15 cellular contexts compared by ENCODE assay signal in genomic region chr7:102532127-102532526, GRCh38. TPM values are rescaled to one million over a fixed set of nuclear protein-coding genes. Genes with fewer than 3 reads are reported as not detected.
DNase-seq lines count a peak whose midpoint lies in the region; ATAC-seq, FAIRE-seq and TF ChIP-seq lines count a peak whose summit lies in the region.
"Not testable (repeated sequence)": the region's sequence is repeated elsewhere in the genome, so short reads cannot be mapped to it uniquely, and the experiment has no call there.
"Had no signal": no experiment of that assay in that cellular context is flagged by ENCODE, and none has a peak within 500 bp of the region (broad histone marks: within the 10 kb centered on the region; RNA-seq: fewer than 3 reads in every experiment).

No MANE protein-coding gene starts in this region.

- H3K36me3 Mint-ChIP-seq in activated CD4-positive, alpha-beta T cell treated with anti-CD3 and anti-CD28 coated beads, Interleukin-2, amount 10 ng/mL, durations not matched to agents 24 days and 14 days (ENCODE audit: low read depth); activated T-helper 17 cell treated with anti-CD3 and anti-CD28 coated beads, Interleukin-2, amount 50 U/mL, for 72 hours (ENCODE audit: low read depth): not testable (repeated sequence)

- H3K4me1 Mint-ChIP-seq in activated CD4-positive, alpha-beta T cell treated with anti-CD3 and anti-CD28 coated beads, Interleukin-2, amount 10 ng/mL, durations not matched to agents 24 days and 14 days; activated T-helper 17 cell treated with anti-CD3 and anti-CD28 coated beads, Interleukin-2, amount 50 U/mL, for 72 hours: not testable (repeated sequence)

- not testable (repeated sequence) for H3K4me2 ChIP-seq in A549

- not testable (repeated sequence) for H3K27ac Mint-ChIP-seq in activated CD4-positive, alpha-beta T cell treated with anti-CD3 and anti-CD28 coated beads, Interleukin-2, amount 10 ng/mL, durations not matched to agents 24 days and 14 days; activated T-helper 17 cell treated with anti-CD3 and anti-CD28 coated beads, Interleukin-2, amount 50 U/mL, for 72 hours

- not testable (repeated sequence) for H3K4me3 Mint-ChIP-seq in activated CD4-positive, alpha-beta T cell treated with anti-CD3 and anti-CD28 coated beads, Interleukin-2, amount 10 ng/mL, durations not matched to agents 24 days and 14 days; activated T-helper 17 cell treated with anti-CD3 and anti-CD28 coated beads, Interleukin-2, amount 50 U/mL, for 72 hours

- TF ChIP-seq POLR2A in A549 (IDR thresholded peaks at IDR 0.05; ENCODE audit: low read length): not testable (repeated sequence)

- H3K4me3 ChIP-seq in A549; Panc1 (ENCODE audit: low read depth in 2 of 2, low read length in 2 of 2): not testable (repeated sequence)

- H3K4me1 ChIP-seq in A549; Panc1 (ENCODE audit: control insufficient read depth, insufficient read depth, low read length): not testable (repeated sequence)

- TF ChIP-seq CTCF in A549 (IDR thresholded peaks at IDR 0.05); Panc1 (IDR thresholded peaks at IDR 0.05); omental fat pad (IDR thresholded peaks at IDR 0.05): not testable (repeated sequence)

- not testable (repeated sequence) for TF ChIP-seq EP300 in A549 (IDR thresholded peaks at IDR 0.05)

- not testable (repeated sequence) for DNase-seq in A549 (ENCODE audit: low read depth in 1 of 2, low spot score in 1 of 2); Panc1 (ENCODE audit: low read depth, low spot score); left colon; omental fat pad (ENCODE audit: low spot score)
- peak; percentile 47 for DNase-seq in activated CD4-positive, alpha-beta T cell treated with anti-CD3 and anti-CD28 coated beads, Interleukin-2, amount 10 ng/mL, durations not matched to agents 24 days and 14 days

- CTCF ChIA-PET in A549 (lab: Yijun Ruan, JAX); Panc1 (lab: Charles Lee): not testable (repeated sequence)

- not testable (repeated sequence) for H3K27me3 ChIP-seq in Panc1 (ENCODE audit: control insufficient read depth, insufficient read depth, low read length)

- H3K9me3 Mint-ChIP-seq in activated CD4-positive, alpha-beta T cell treated with anti-CD3 and anti-CD28 coated beads, Interleukin-2, amount 10 ng/mL, durations not matched to agents 24 days and 14 days; activated T-helper 17 cell treated with anti-CD3 and anti-CD28 coated beads, Interleukin-2, amount 50 U/mL, for 72 hours: not testable (repeated sequence)

- POLR2A ChIA-PET in A549 (lab: Yijun Ruan, JAX); Panc1 (lab: Charles Lee): not testable (repeated sequence)

- not testable (repeated sequence) for TF ChIP-seq RAD21 in A549 (conservative IDR thresholded peaks at IDR 0.05 in 1 of 2, IDR thresholded peaks at IDR 0.05 in 1 of 2)

- peak; percentile 17 to 33; a peak in 3 of 6 replicates for ATAC-seq in A549
- peak; percentile 46 for ATAC-seq in Panc1
- ATAC-seq in activated T-helper 17 cell treated with anti-CD3 and anti-CD28 coated beads, Interleukin-2, amount 50 U/mL, for 72 hours (replicated peaks): peak; percentile 16
- ATAC-seq in esophagus mucosa: peak; percentile 20
- peak; percentile 3 for ATAC-seq in left colon
- peak; percentile 2 for ATAC-seq in omental fat pad (ENCODE audit: low FRiP score)

- not testable (repeated sequence) for H3K36me3 ChIP-seq in Panc1 (ENCODE audit: control insufficient read depth, insufficient read depth, low read length)

- not testable (repeated sequence) for H3K27ac ChIP-seq in A549; Panc1 (ENCODE audit: low read length)

- 66% methylated on average over 2 of the region's 2 CpGs for WGBS in A549 (ENCODE audit: missing lambda C conversion rate)

- H3K9me3 ChIP-seq in A549; Panc1 (ENCODE audit: control insufficient read depth, insufficient read depth, low read depth, low read length): not testable (repeated sequence)

- intact Hi-C loops in Panc1 (cut with micrococcal nuclease; ENCODE audit: unreplicated experiment); activated CD4-positive, alpha-beta T cell treated with anti-CD3 and anti-CD28 coated beads, Interleukin-2, amount 10 ng/mL, durations not matched to agents 24 days and 14 days (cut with micrococcal nuclease); left colon (cut with DNase I, micrococcal nuclease): not testable (repeated sequence)

- BruUV-seq in Panc1 (replicated peaks; lab: Mats Ljungman, UMichigan): TSS peak; percentile 79

- in situ Hi-C loops in Panc1 (cut with HindIII; ENCODE audit: low pct_unique_long_range_greater_than_20kb, low sequenced_read_pairs): not testable (repeated sequence)

- H3K27me3 Mint-ChIP-seq in activated CD4-positive, alpha-beta T cell treated with anti-CD3 and anti-CD28 coated beads, Interleukin-2, amount 10 ng/mL, durations not matched to agents 24 days and 14 days; activated T-helper 17 cell treated with anti-CD3 and anti-CD28 coated beads, Interleukin-2, amount 50 U/mL, for 72 hours: not testable (repeated sequence)

- FAIRE-seq in A549 (lab: Jason Lieb, UNC): not testable (repeated sequence)

RNA-seq across cellular contexts. Expression of gene UPK3BL2, which starts 11.4 kb away (rescaled TPM):
- polyA plus RNA-seq in A549 (2011; rRNA removed) (1.4 and 1.7 TPM in 2 replicates), A549 (2017; fragmentation: RNase III; extraction: RNeasy Plus Mini Kit Qiagen cat#74134 plus additional on column Dnase treatment) (3.3 to 3.9 TPM (median 3.7 TPM) in 3 replicates)
- 4.9 and 6.1 TPM in 2 replicates for polyA plus RNA-seq in A549 (2012; cell fraction: cytosol; rRNA removed)
- polyA plus RNA-seq in A549 (2012; cell fraction: nucleus; rRNA removed): 110 and 148 TPM in 2 replicates
- polyA minus RNA-seq in A549 (2011; rRNA and poly(A)+ RNA removed): 2.1 and 3.9 TPM in 2 replicates
- total RNA-seq in Panc1 (2021; ENCODE audit: unreplicated experiment) (14.4 TPM), esophagus mucosa (88.8 TPM), left colon (10 to 100 TPM; 13.4 to 20.7 TPM), omental fat pad (10 to 100 TPM in 1 of 4 donors, 1 to 10 TPM in 3; 1.6 to 11.7 (median 5.6) TPM)
- 11.1 TPM for polyA plus RNA-seq in Panc1 (2012; ENCODE audit: insufficient read length)
- 14.1 and 19.2 TPM in 2 replicates for total RNA-seq in activated CD4-positive, alpha-beta T cell treated with anti-CD3 and anti-CD28 coated beads, Interleukin-2, amount 10 ng/mL, durations not matched to agents 24 days and 14 days
- 10 to 100 TPM; 21.4 to 45.7 TPM for total RNA-seq in activated T-helper 17 cell treated with anti-CD3 and anti-CD28 coated beads, Interleukin-2, amount 50 U/mL, for 72 hours

RNA-seq across cellular contexts. Expression of gene RASA4B, which starts 14.6 kb away (rescaled TPM):
- polyA plus RNA-seq in A549 (2011; rRNA removed): 0.83 and 0.93 TPM in 2 replicates
- polyA plus RNA-seq in A549 (2012; cell fraction: cytosol; rRNA removed): 0.65 and 1.0 TPM in 2 replicates
- polyA plus RNA-seq in A549 (2012; cell fraction: nucleus; rRNA removed): 3.7 and 4.5 TPM in 2 replicates
- polyA plus RNA-seq in A549 (2017; fragmentation: RNase III; extraction: RNeasy Plus Mini Kit Qiagen cat#74134 plus additional on column Dnase treatment): 1.4 to 1.5 TPM (median 1.4 TPM) in 3 replicates
- 0.87 and 1.3 TPM in 2 replicates for polyA minus RNA-seq in A549 (2011; rRNA and poly(A)+ RNA removed)
- total RNA-seq in Panc1 (2021; ENCODE audit: unreplicated experiment): 1.2 TPM
- polyA plus RNA-seq in Panc1 (2012; ENCODE audit: insufficient read length): 4.2 TPM
- total RNA-seq in activated CD4-positive, alpha-beta T cell treated with anti-CD3 and anti-CD28 coated beads, Interleukin-2, amount 10 ng/mL, durations not matched to agents 24 days and 14 days: 27.1 and 28.6 TPM in 2 replicates
- 10 to 100 TPM; 14.1 to 23.3 TPM for total RNA-seq in activated T-helper 17 cell treated with anti-CD3 and anti-CD28 coated beads, Interleukin-2, amount 50 U/mL, for 72 hours
- total RNA-seq in esophagus mucosa: 2.8 TPM
- total RNA-seq in left colon: 10 to 100 TPM; 13.4 to 22.5 TPM
- 1 to 10 TPM; 5.0 to 9.1 (median 6.7) TPM for total RNA-seq in omental fat pad

RNA-seq across cellular contexts. Expression of gene SPDYE2, which starts 18.9 kb away (rescaled TPM):
- polyA plus RNA-seq in A549 (2011; rRNA removed) (0.11 TPM in 1 of 2 replicates, not detected in the other), A549 (2017; fragmentation: RNase III; extraction: RNeasy Plus Mini Kit Qiagen cat#74134 plus additional on column Dnase treatment) (not detected in 3 replicates)
- not detected in 2 replicates for polyA plus RNA-seq in A549 (2012; cell fraction: cytosol; rRNA removed)
- polyA plus RNA-seq in A549 (2012; cell fraction: nucleus; rRNA removed): not detected in 2 replicates
- polyA minus RNA-seq in A549 (2011; rRNA and poly(A)+ RNA removed): not detected in 2 replicates
- total RNA-seq in Panc1 (2021; ENCODE audit: unreplicated experiment) (not detected), esophagus mucosa (not detected), left colon (not detected), omental fat pad (not detected)
- 1.6 TPM for polyA plus RNA-seq in Panc1 (2012; ENCODE audit: insufficient read length)
- total RNA-seq in activated CD4-positive, alpha-beta T cell treated with anti-CD3 and anti-CD28 coated beads, Interleukin-2, amount 10 ng/mL, durations not matched to agents 24 days and 14 days: 0.19 TPM in 1 of 2 replicates, not detected in the other
- not detected for total RNA-seq in activated T-helper 17 cell treated with anti-CD3 and anti-CD28 coated beads, Interleukin-2, amount 50 U/mL, for 72 hours
- total RNA-seq: A673; Calu3; CD8-positive, alpha-beta T cell; H7; HFFc6; HT1080; IMR-90 had no signal
- polyA plus RNA-seq: AG04450, IMR-90 had no signal

RNA-seq across cellular contexts. Expression of gene POLR2J3, which starts 40.3 kb away (rescaled TPM):
- polyA plus RNA-seq in A549 (2011; rRNA removed): 29.5 and 52.4 TPM in 2 replicates
- polyA plus RNA-seq in A549 (2012; cell fraction: cytosol; rRNA removed): 10.4 and 12.5 TPM in 2 replicates
- 35.7 and 35.9 TPM in 2 replicates for polyA plus RNA-seq in A549 (2012; cell fraction: nucleus; rRNA removed)
- 22.2 to 33.4 TPM (median 25.5 TPM) in 3 replicates for polyA plus RNA-seq in A549 (2017; fragmentation: RNase III; extraction: RNeasy Plus Mini Kit Qiagen cat#74134 plus additional on column Dnase treatment)
- polyA minus RNA-seq in A549 (2011; rRNA and poly(A)+ RNA removed): 51.9 and 59.4 TPM in 2 replicates
- 28.1 TPM for total RNA-seq in Panc1 (2021; ENCODE audit: unreplicated experiment)
- polyA plus RNA-seq in Panc1 (2012; ENCODE audit: insufficient read length): 28.3 TPM
- 49.3 and 50.9 TPM in 2 replicates for total RNA-seq in activated CD4-positive, alpha-beta T cell treated with anti-CD3 and anti-CD28 coated beads, Interleukin-2, amount 10 ng/mL, durations not matched to agents 24 days and 14 days
- total RNA-seq in activated T-helper 17 cell treated with anti-CD3 and anti-CD28 coated beads, Interleukin-2, amount 50 U/mL, for 72 hours: 100 to 1,000 TPM in 1 of 2 donors, 10 to 100 TPM in 1; 76.6 to 101 TPM
- total RNA-seq in esophagus mucosa: 13.8 TPM
- 10 to 100 TPM; 24.1 to 27.1 TPM for total RNA-seq in left colon
- 10 to 100 TPM; 20.5 to 30.7 (median 25.6) TPM for total RNA-seq in omental fat pad

RNA-seq across cellular contexts. Expression of gene POLR2J, which starts 53.4 kb away (rescaled TPM):
- polyA plus RNA-seq in A549 (2011; rRNA removed) (70.5 and 99.0 TPM in 2 replicates), A549 (2017; fragmentation: RNase III; extraction: RNeasy Plus Mini Kit Qiagen cat#74134 plus additional on column Dnase treatment) (101 to 107 TPM (median 104 TPM) in 3 replicates)
- polyA plus RNA-seq in A549 (2012; cell fraction: cytosol; rRNA removed): 189 and 192 TPM in 2 replicates
- polyA plus RNA-seq in A549 (2012; cell fraction: nucleus; rRNA removed): 60.3 and 62.3 TPM in 2 replicates
- polyA minus RNA-seq in A549 (2011; rRNA and poly(A)+ RNA removed): 25.1 and 34.7 TPM in 2 replicates
- total RNA-seq in Panc1 (2021; ENCODE audit: unreplicated experiment) (69.4 TPM), esophagus mucosa (38.5 TPM), left colon (10 to 100 TPM; 49.4 to 50.9 TPM), omental fat pad (10 to 100 TPM; 15.4 to 26.6 (median 18.3) TPM)
- polyA plus RNA-seq in Panc1 (2012; ENCODE audit: insufficient read length): 81.8 TPM
- 46.8 and 50.8 TPM in 2 replicates for total RNA-seq in activated CD4-positive, alpha-beta T cell treated with anti-CD3 and anti-CD28 coated beads, Interleukin-2, amount 10 ng/mL, durations not matched to agents 24 days and 14 days
- 10 to 100 TPM; 63.5 to 74.2 TPM for total RNA-seq in activated T-helper 17 cell treated with anti-CD3 and anti-CD28 coated beads, Interleukin-2, amount 50 U/mL, for 72 hours
